ENCODE assay signal across 7 cellular contexts in the genomic region with DNA sequence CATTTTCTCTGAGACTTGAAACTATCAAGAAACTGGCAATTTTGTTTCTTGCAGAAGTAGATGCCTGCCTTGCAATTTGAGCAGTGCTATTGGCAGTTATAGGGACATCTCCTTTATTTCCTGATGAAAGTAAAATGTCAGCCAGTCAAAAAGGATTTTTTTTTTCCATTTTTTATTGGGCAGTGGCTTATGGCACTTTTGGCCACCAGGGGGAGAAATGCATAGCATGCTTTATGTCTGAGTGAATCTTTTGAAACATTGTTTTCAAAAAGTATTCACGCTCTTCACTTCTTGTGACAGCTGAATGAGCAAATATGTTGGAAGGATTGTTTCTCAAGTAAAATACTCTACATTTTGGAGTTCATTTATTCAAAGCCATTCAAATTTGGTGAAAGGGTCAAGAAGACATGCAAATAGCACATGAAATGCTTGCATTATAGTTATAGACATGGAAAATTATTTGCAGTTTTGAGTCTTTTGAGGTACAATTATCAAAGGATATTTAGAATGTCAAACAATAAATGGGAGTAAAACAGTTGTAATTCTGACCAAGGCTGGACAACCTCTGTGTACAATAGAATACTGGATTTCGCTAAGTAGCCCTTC.
DNase-seq lines count a peak whose midpoint lies in the region; ATAC-seq lines count a peak whose summit lies in the region.

No MANE protein-coding gene starts in this region.

- peaks cover 25% of the 10 kb centered on the region; the same call in 1 of the 2 replicates for H3K9me3 ChIP-seq in Karpas-422 (ENCODE audit: low read length)

- H3K4me2 ChIP-seq in Karpas-422 (ENCODE audit: low read depth, low read length, poor library complexity, severe bottlenecking): no peak overlapping the region

- no peak overlapping the region for H3K9ac ChIP-seq in Karpas-422 (ENCODE audit: low read length)

- ATAC-seq in GM21717 (IDR thresholded peaks at IDR 0.05; ENCODE audit: unreplicated experiment): no peak
- ATAC-seq in GM18517 (IDR thresholded peaks at IDR 0.05; ENCODE audit: unreplicated experiment): no peak

- H3K36me3 ChIP-seq in Karpas-422 (ENCODE audit: insufficient read depth, low read length): no peaks in the 10 kb centered on the region

- H4K20me1 ChIP-seq in Karpas-422 (ENCODE audit: insufficient read depth, low read depth, low read length): no peaks in the 10 kb centered on the region

- DNase-seq in ELR (ENCODE audit: low read depth) (peak; percentile 69), Karpas-422 (peak; percentile 74), amniotic epithelial cell (ENCODE audit: low read depth) (peak; percentile 59), left kidney (ENCODE audit: low read depth, low spot score) (peak; percentile 63), NCI-H2107 (lab: John Stamatoyannopoulos, UW) (no peak)

- no peak overlapping the region for H3K27ac ChIP-seq in Karpas-422 (ENCODE audit: low read length)

- no peaks in the 10 kb centered on the region for H3K27me3 ChIP-seq in Karpas-422 (ENCODE audit: low read length)

- H3K4me3 ChIP-seq in Karpas-422 (ENCODE audit: low read length): no peak overlapping the region

- H2AFZ ChIP-seq in Karpas-422 (ENCODE audit: low read length): no peak overlapping the region

- no peaks in the 10 kb centered on the region for H3K9me2 ChIP-seq in Karpas-422 (replicated peaks; ENCODE audit: insufficient read depth, low read length)

- H3K4me1 ChIP-seq in Karpas-422 (ENCODE audit: low read length): no peaks in the 10 kb centered on the region

- H3K79me2 ChIP-seq in Karpas-422 (ENCODE audit: low read length): no peaks in the 10 kb centered on the region
